ENCODE assay signal across 7 cellular contexts in the genomic region with DNA sequence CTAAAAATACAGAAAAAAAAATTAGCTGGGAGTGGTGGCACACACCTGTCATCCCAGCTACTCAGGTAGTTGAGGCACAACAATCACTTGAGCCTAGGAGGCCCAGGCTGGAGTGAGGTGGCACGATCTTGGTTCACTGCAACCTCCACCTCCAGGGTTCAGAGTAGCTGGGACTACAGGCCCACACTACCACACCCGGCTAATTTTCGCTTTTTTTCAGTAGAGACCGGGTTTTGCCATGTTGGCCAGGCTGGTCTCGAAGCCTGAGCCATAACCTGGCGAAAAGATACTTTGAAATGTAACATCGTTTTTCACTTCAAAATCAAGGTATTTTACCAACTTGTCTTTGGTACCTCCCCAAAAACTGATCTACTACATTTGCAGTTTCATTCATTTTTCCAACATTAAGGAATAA.
DNase-seq lines count a peak whose midpoint lies in the region.
"Had no signal": no experiment of that assay in that cellular context is flagged by ENCODE, and none has a peak within 500 bp of the region (broad histone marks: within the 10 kb centered on the region; RNA-seq: fewer than 3 reads in every experiment).

No MANE protein-coding gene starts in this region.

- peak; percentile 45 to 59 for DNase-seq in activated CD4-positive, alpha-beta T cell treated with anti-CD3 and anti-CD28 coated beads, Interleukin-2, amount 50 U/mL, for 48 hours
- no peak for DNase-seq in activated CD4-positive, alpha-beta T cell treated with anti-CD3 and anti-CD28 coated beads, Interleukin-2, amount 50 U/mL, for 1 hour
- peak; percentile 72 for DNase-seq in activated T-cell treated with anti-CD3 and anti-CD28 coated beads, Interleukin-2, amount 50 U/mL, for 48 hours
- DNase-seq in stimulated activated CD8-positive, alpha-beta memory T cell treated with anti-CD3 and anti-CD28 coated beads, Interleukin-7, amount 100 ng/mL, for 24 hours (ENCODE audit: low read depth): peak; percentile 17
- DNase-seq in globus pallidus (ENCODE audit: low spot score) (no peak), iPS-NIHi7 (ENCODE audit: extremely low spot score) (no peak)
- DNase-seq: right cardiac atrium had no signal

Comparison
In these comparisons a context has a peak if more than half of its experiments do, and no peak if none do; other contexts are left out.
1. DNase-seq: peak in activated CD4-positive, alpha-beta T cell treated with anti-CD3 and anti-CD28 coated beads, Interleukin-2, amount 50 U/mL, for 48 hours (2 of 2), activated T-cell treated with anti-CD3 and anti-CD28 coated beads, Interleukin-2, amount 50 U/mL, for 48 hours (2 of 2) and stimulated activated CD8-positive, alpha-beta memory T cell treated with anti-CD3 and anti-CD28 coated beads, Interleukin-7, amount 100 ng/mL, for 24 hours (single experiment); none in activated CD4-positive, alpha-beta T cell treated with anti-CD3 and anti-CD28 coated beads, Interleukin-2, amount 50 U/mL, for 1 hour (single experiment), globus pallidus (single experiment) and iPS-NIHi7 (single experiment).